Comparison of ENCODE assay signal across 23 cellular contexts in the genomic region with DNA sequence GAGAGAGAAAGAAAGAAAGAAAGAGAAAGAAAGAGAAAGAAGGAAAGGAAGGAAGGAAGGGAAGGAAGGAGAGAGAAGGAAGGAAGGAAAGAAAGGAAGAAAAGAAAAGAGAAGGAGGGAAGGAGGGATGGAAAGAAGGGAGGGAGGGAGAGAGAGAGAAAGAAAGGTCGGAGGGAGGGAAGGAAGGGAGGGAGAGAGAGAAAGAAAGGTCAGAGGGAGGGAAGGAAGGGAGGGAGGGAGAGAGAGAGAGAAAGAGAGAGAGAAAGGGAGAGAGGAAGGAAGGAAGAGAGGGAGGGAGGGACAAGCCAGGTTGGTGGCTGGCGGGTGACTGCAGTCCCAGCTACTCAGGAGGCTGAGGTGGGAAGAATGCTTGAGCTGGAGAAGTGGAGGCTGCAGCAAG. TPM values are rescaled to one million over a fixed set of nuclear protein-coding genes. Genes with fewer than 3 reads are reported as not detected.
A peak's percentile ranks its signal among the peaks of the same experiment; 100 is the strongest.
DNase-seq lines count a peak whose midpoint lies in the region; ATAC-seq, FAIRE-seq and TF ChIP-seq lines count a peak whose summit lies in the region.
"Had no signal": no experiment of that assay in that cellular context is flagged by ENCODE, and none has a peak within 500 bp of the region (broad histone marks: within the 10 kb centered on the region; RNA-seq: fewer than 3 reads in every experiment).

No MANE protein-coding gene starts in this region.

- no peak overlapping the region for H3K14ac ChIP-seq in H1 (ENCODE audit: insufficient read length)

- H3K79me1 ChIP-seq in H1 (ENCODE audit: low read depth, low read length) (no peaks in the 10 kb centered on the region), mesendoderm (ENCODE audit: low read length) (no peaks in the 10 kb centered on the region)

- FAIRE-seq in H1 (lab: Jason Lieb, UNC): no peak
- FAIRE-seq: GM12892, GM18507, HTR-8/SVneo had no signal

- no peak for TF ChIP-seq POLR2A in H1 (IDR thresholded peaks at IDR 0.05; ENCODE audit: control extremely low read depth in 1 of 2, low read depth in 2 of 2, low read length in 2 of 2)

- H4K5ac ChIP-seq in H1 (ENCODE audit: insufficient read length, low read depth, low read length): no peak overlapping the region
- no peak overlapping the region for H4K5ac ChIP-seq in mesendoderm (ENCODE audit: low read length)

- H3K4ac ChIP-seq in H1 (replicated peaks; ENCODE audit: insufficient read length, low read depth, low read length) (no peak overlapping the region), mesendoderm (ENCODE audit: low read depth, low read length) (no peak overlapping the region)

- H3K4me2 ChIP-seq in H1 (ENCODE audit: insufficient read depth in 1 of 2, low read depth in 2 of 2, low read length in 2 of 2) (peak overlapping the region; percentile 47 to 53), mesendoderm (ENCODE audit: low read length) (no peak overlapping the region), SK-N-SH (no peak overlapping the region)

- no peaks in the 10 kb centered on the region for H3K9me3 ChIP-seq in HUES48 (ENCODE audit: control insufficient read depth, insufficient read depth, low read length)
- no peaks in the 10 kb centered on the region for H3K9me3 ChIP-seq in H1 (ENCODE audit: insufficient read depth in 2 of 2, low read depth in 1 of 2, low read length in 1 of 2)
- no peaks in the 10 kb centered on the region for H3K9me3 ChIP-seq in SK-N-SH

- H4K20me1 ChIP-seq in H1 (replicated peaks in 1 of 2; ENCODE audit: control insufficient read depth in 1 of 2, insufficient read depth in 2 of 2, low read length in 2 of 2) (no peaks in the 10 kb centered on the region), SK-N-SH (ENCODE audit: insufficient read depth) (no peaks in the 10 kb centered on the region)

- no peak overlapping the region for H3K4me3 Mint-ChIP-seq in activated naive CD8-positive, alpha-beta T cell treated with anti-CD3 and anti-CD28 coated beads, Interleukin-2, amount 10 ng/mL, durations not matched to agents 7 days and 5 days
- H3K4me3 Mint-ChIP-seq in activated naive CD8-positive, alpha-beta T cell treated with anti-CD3 and anti-CD28 coated beads for 36 hours: no peak overlapping the region
- H3K4me3 Mint-ChIP-seq: B cell had no signal

- H2BK120ac ChIP-seq in H1 (replicated peaks; ENCODE audit: low read depth, low read length) (no peak overlapping the region), mesendoderm (ENCODE audit: low read depth, low read length) (no peak overlapping the region)

- no peak for ATAC-seq in activated naive CD8-positive, alpha-beta T cell treated with anti-CD3 and anti-CD28 coated beads, Interleukin-2, amount 10 ng/mL, durations not matched to agents 7 days and 5 days (ENCODE audit: low read depth)

- peaks cover 14% of the 10 kb centered on the region for H3F3A ChIP-seq in SK-N-SH (replicated peaks; ENCODE audit: insufficient read depth)

- peaks cover 2% of the 10 kb centered on the region; the same call in 1 of the 2 replicates for H3K4me1 ChIP-seq in HUES48 (ENCODE audit: control insufficient read depth, insufficient read depth, low read length)
- no peaks in the 10 kb centered on the region for H3K4me1 ChIP-seq in H1 (replicated peaks in 1 of 4; ENCODE audit: control insufficient read depth in 3 of 4, insufficient read depth in 4 of 4, low read length in 3 of 4)
- no peaks in the 10 kb centered on the region for H3K4me1 ChIP-seq in mesendoderm (ENCODE audit: control insufficient read depth, low read depth, low read length)
- H3K4me1 ChIP-seq in SK-N-SH (ENCODE audit: control insufficient read depth in 1 of 2, insufficient read depth in 2 of 2, low read depth in 1 of 2, low read length in 1 of 2): peaks cover 0 to 12% of the 10 kb centered on the region in 2 experiments; a peak in 2 of 4 replicates
- H3K4me1 ChIP-seq: HAP-1 had no signal

- H3K27me3 ChIP-seq in HUES48 (ENCODE audit: control insufficient read depth, insufficient read depth, low read length) (no peaks in the 10 kb centered on the region), H1 (replicated peaks in 1 of 4; ENCODE audit: control insufficient read depth in 3 of 4, extremely low read depth in 1 of 4, insufficient read depth in 3 of 4, low read length in 3 of 4) (no peaks in the 10 kb centered on the region), mesendoderm (ENCODE audit: insufficient read depth, low read length, poor library complexity) (no peaks in the 10 kb centered on the region), SK-N-SH (ENCODE audit: insufficient read depth) (peaks cover 17% of the 10 kb centered on the region; the same call in 1 of the 2 replicates)

- peak overlapping the region; percentile 36 for H3K27ac Mint-ChIP-seq in activated naive CD8-positive, alpha-beta T cell treated with anti-CD3 and anti-CD28 coated beads, Interleukin-2, amount 10 ng/mL, durations not matched to agents 7 days and 5 days
- no peak overlapping the region for H3K27ac Mint-ChIP-seq in activated naive CD8-positive, alpha-beta T cell treated with anti-CD3 and anti-CD28 coated beads for 36 hours
- H3K27ac Mint-ChIP-seq: B cell; CD4-positive, alpha-beta T cell had no signal

- CTCF ChIA-PET in H1 (lab: Charles Lee; ENCODE audit: partially characterized antibody) (interaction anchor here (0.7 to 1.4 kb wide), 2 partner anchors 18 to 66 kb away, joined by 3 read pairs; no protein-coding TSS in a partner anchor), SK-N-SH (lab: Yijun Ruan, JAX) (no interaction called here)

- H3K9ac ChIP-seq in HUES48 (ENCODE audit: low read depth, low read length): no peak overlapping the region
- H3K9ac ChIP-seq in H1 (replicated peaks in 1 of 4; ENCODE audit: extremely low read depth in 1 of 4, low read depth in 3 of 4, low read length in 3 of 4): no peak overlapping the region
- H3K9ac ChIP-seq in mesendoderm (ENCODE audit: low read length): no peak overlapping the region
- no peak overlapping the region for H3K9ac ChIP-seq in SK-N-SH

- 14 to 90% methylated on average over 1 to 2 of the region's 2 CpGs for WGBS in H1 (ENCODE audit: extremely low coverage in 1 of 2, insufficient coverage in 1 of 2, insufficient read length in 1 of 2, insufficient replicate concordance in 2 of 2, low coverage in 1 of 2, low lambda C conversion rate in 2 of 2, missing lambda C conversion rate in 1 of 2), 2 experiments
- 93% methylated on average over 1 of the region's 2 CpGs for WGBS in mesendoderm (ENCODE audit: extremely low coverage, insufficient coverage, low lambda C conversion rate)
- WGBS in SK-N-SH (ENCODE audit: low lambda C conversion rate): 6% methylated on average over 2 of the region's 2 CpGs

- TF ChIP-seq CTCF in H1 (IDR thresholded peaks at IDR 0.05; ENCODE audit: control extremely low read depth in 1 of 3, insufficient read depth in 1 of 3, low read depth in 1 of 3, low read length in 3 of 3) (no peak), SK-N-SH (IDR thresholded peaks at IDR 0.05) (no peak)

- H3K36me3 ChIP-seq in HUES48 (ENCODE audit: control insufficient read depth, insufficient read depth, low read length) (no peaks in the 10 kb centered on the region), H1 (ENCODE audit: control insufficient read depth in 2 of 4, insufficient read depth in 4 of 4, low read length in 3 of 4) (no peaks in the 10 kb centered on the region; a peak in 1 of 8 replicates), mesendoderm (ENCODE audit: control insufficient read depth, insufficient read depth, low read length) (no peaks in the 10 kb centered on the region), SK-N-SH (replicated peaks in 1 of 2; ENCODE audit: control insufficient read depth in 1 of 2, insufficient read depth in 2 of 2, low read length in 1 of 2) (no peaks in the 10 kb centered on the region)
- H3K36me3 ChIP-seq: HAP-1 had no signal

- H2BK15ac ChIP-seq in H1 (ENCODE audit: low read length) (0 out of 2 replicates have a peak overlapping the region, but pooled peaks have one; percentile 37), mesendoderm (replicated peaks; ENCODE audit: low read depth) (no peak overlapping the region)

- peaks cover 28% of the 10 kb centered on the region for H3K4me1 Mint-ChIP-seq in activated naive CD8-positive, alpha-beta T cell treated with anti-CD3 and anti-CD28 coated beads, Interleukin-2, amount 10 ng/mL, durations not matched to agents 7 days and 5 days
- H3K4me1 Mint-ChIP-seq in activated naive CD8-positive, alpha-beta T cell treated with anti-CD3 and anti-CD28 coated beads for 36 hours: peaks cover 34% of the 10 kb centered on the region

- H3K79me2 ChIP-seq in H1 (ENCODE audit: control insufficient read depth in 1 of 2, insufficient read depth in 2 of 2, low read length in 2 of 2) (no peaks in the 10 kb centered on the region), mesendoderm (ENCODE audit: control insufficient read depth, insufficient read depth, low read length) (no peaks in the 10 kb centered on the region), SK-N-SH (ENCODE audit: insufficient read depth) (no peaks in the 10 kb centered on the region)

- DNase-seq in activated naive CD8-positive, alpha-beta T cell treated with anti-CD3 and anti-CD28 coated beads, Interleukin-2, amount 10 ng/mL, durations not matched to agents 7 days and 5 days: no peak
- DNase-seq in activated naive CD8-positive, alpha-beta T cell treated with anti-CD3 and anti-CD28 coated beads for 36 hours: no peak
- DNase-seq in H1 (ENCODE audit: low read depth in 1 of 2, low spot score in 2 of 2) (no peak), mesendoderm (peak; percentile 45), SK-N-SH (no peak), iPS-NIHi11 (ENCODE audit: low spot score) (no peak), SHP77 (lab: John Stamatoyannopoulos, UW) (no peak)
- DNase-seq: 8988T; CD4-positive, alpha-beta T cell; KG1; MV-4-11; NCI-H1694 treated with DMSO at 0.1 percent for 48 hours; NCI-H2227 treated with DMSO at 0.1 percent for 48 hours; NCI-H510A treated with DMSO at 0.1 percent for 48 hours; NCI-H774; OCI-M1; SIG-M5 had no signal

- H3K27ac ChIP-seq in HUES48 (ENCODE audit: low read depth, low read length) (no peak overlapping the region), H1 (ENCODE audit: low read depth, low read length) (no peak overlapping the region), mesendoderm (ENCODE audit: low read depth, low read length) (no peak overlapping the region), SK-N-SH (ENCODE audit: low read depth in 2 of 2, low read length in 1 of 2) (no peak overlapping the region)

- H3K23ac ChIP-seq in H1 (ENCODE audit: insufficient read length): no peak overlapping the region
- no peak overlapping the region for H3K23ac ChIP-seq in mesendoderm (ENCODE audit: low read length)

- peaks cover 1% of the 10 kb centered on the region; the same call in 1 of the 2 replicates for H3K23me2 ChIP-seq in H1 (ENCODE audit: low read depth, low read length)

- no peaks in the 10 kb centered on the region for H3K9me2 ChIP-seq in SK-N-SH

- POLR2A ChIA-PET in activated naive CD8-positive, alpha-beta T cell treated with anti-CD3 and anti-CD28 coated beads, Interleukin-2, amount 10 ng/mL, durations not matched to agents 7 days and 5 days (lab: Charles Lee): no interaction called here
- POLR2A ChIA-PET in H1 (lab: Charles Lee; ENCODE audit: partially characterized antibody): interaction anchor here (0.7 kb wide), 1 partner anchor 121 kb away, joined by 3 read pairs; no protein-coding TSS in a partner anchor
- POLR2A ChIA-PET in SK-N-SH (lab: Yijun Ruan, JAX): no interaction called here

- H4K8ac ChIP-seq in H1 (ENCODE audit: extremely low read depth, insufficient read depth, low read length) (no peak overlapping the region; the same call in 1 of the 2 replicates), mesendoderm (ENCODE audit: low read depth, low read length) (no peak overlapping the region)

- H3K27me3 Mint-ChIP-seq in activated naive CD8-positive, alpha-beta T cell treated with anti-CD3 and anti-CD28 coated beads, Interleukin-2, amount 10 ng/mL, durations not matched to agents 7 days and 5 days: peaks cover 54% of the 10 kb centered on the region
- H3K27me3 Mint-ChIP-seq in activated naive CD8-positive, alpha-beta T cell treated with anti-CD3 and anti-CD28 coated beads for 36 hours: peaks cover 62% of the 10 kb centered on the region

- H2AK5ac ChIP-seq in H1 (ENCODE audit: low read depth, low read length) (no peak overlapping the region), mesendoderm (ENCODE audit: low read length) (no peak overlapping the region)

- no peak overlapping the region; the same call in 1 of the 2 replicates for H2BK12ac ChIP-seq in H1 (ENCODE audit: low read depth, low read length)

- no peak overlapping the region for H3K18ac ChIP-seq in H1 (ENCODE audit: extremely low read depth, low read length)
- H3K18ac ChIP-seq in mesendoderm (ENCODE audit: low read length): no peak overlapping the region

- H2BK20ac ChIP-seq in H1 (ENCODE audit: low read length): no peak overlapping the region

- no peak overlapping the region for H2BK5ac ChIP-seq in H1 (ENCODE audit: low read depth, low read length)
- no peak overlapping the region for H2BK5ac ChIP-seq in mesendoderm (ENCODE audit: low read length)

- H3K4me3 ChIP-seq in HUES48 (ENCODE audit: low read depth, low read length) (peak overlapping the region; percentile 57), H1 (ENCODE audit: extremely low read depth in 1 of 4, insufficient read depth in 2 of 4, low read depth in 3 of 4, low read length in 4 of 4) (peak overlapping the region; percentile 18 to 51 (median 28); a peak in 4 of 8 replicates), mesendoderm (ENCODE audit: low read length) (no peak overlapping the region), SK-N-SH (ENCODE audit: low read depth in 2 of 2, low read length in 1 of 2) (no peak overlapping the region)
- H3K4me3 ChIP-seq: HAP-1 had no signal

- H4K91ac ChIP-seq in H1 (replicated peaks; ENCODE audit: insufficient read length, low read length): no peak overlapping the region

- TF ChIP-seq EP300 in H1 (IDR thresholded peaks at IDR 0.05; ENCODE audit: borderline replicate concordance in 1 of 2, low read depth in 2 of 2, low read length in 2 of 2) (no peak), SK-N-SH (IDR thresholded peaks at IDR 0.05; ENCODE audit: borderline replicate concordance in 1 of 2, low read depth in 1 of 2, low read length in 1 of 2) (no peak)

- 0 out of 2 replicates have a peak overlapping the region, but pooled peaks have one; percentile 59 for H2AFZ ChIP-seq in H1 (ENCODE audit: low read length)
- H2AFZ ChIP-seq in SK-N-SH (ENCODE audit: low read depth): no peak overlapping the region

- peaks cover 3% of the 10 kb centered on the region for H3K9me3 Mint-ChIP-seq in activated naive CD8-positive, alpha-beta T cell treated with anti-CD3 and anti-CD28 coated beads, Interleukin-2, amount 10 ng/mL, durations not matched to agents 7 days and 5 days
- H3K9me3 Mint-ChIP-seq in activated naive CD8-positive, alpha-beta T cell treated with anti-CD3 and anti-CD28 coated beads for 36 hours: peaks cover 7% of the 10 kb centered on the region

- H3K56ac ChIP-seq in H1 (replicated peaks; ENCODE audit: insufficient read length, low read depth, low read length): no peak overlapping the region
- H3K56ac ChIP-seq in mesendoderm (ENCODE audit: low read length): peak overlapping the region; percentile 38

- peaks cover 1% of the 10 kb centered on the region for H3K36me3 Mint-ChIP-seq in activated naive CD8-positive, alpha-beta T cell treated with anti-CD3 and anti-CD28 coated beads, Interleukin-2, amount 10 ng/mL, durations not matched to agents 7 days and 5 days
- H3K36me3 Mint-ChIP-seq in activated naive CD8-positive, alpha-beta T cell treated with anti-CD3 and anti-CD28 coated beads for 36 hours: peaks cover 5% of the 10 kb centered on the region

- TF ChIP-seq RAD21 in H1 (IDR thresholded peaks at IDR 0.05 in 1 of 2, conservative IDR thresholded peaks at IDR 0.05 in 1 of 2; ENCODE audit: low read depth in 2 of 2, low read length in 2 of 2) (no peak), SK-N-SH (IDR thresholded peaks at IDR 0.05; ENCODE audit: low read length) (no peak)

RNA-seq across cellular contexts. Expression of a gene that starts 27.3 kb away (rescaled TPM):
- total RNA-seq in activated naive CD8-positive, alpha-beta T cell treated with anti-CD3 and anti-CD28 coated beads, Interleukin-2, amount 10 ng/mL, durations not matched to agents 7 days and 5 days: 10 to 100 TPM; 13.1 to 14.1 TPM
- 1 to 10 TPM; 8.5 to 8.9 TPM for total RNA-seq in activated naive CD8-positive, alpha-beta T cell treated with anti-CD3 and anti-CD28 coated beads for 36 hours
- 11.7 and 12.3 TPM in 2 replicates for total RNA-seq in H1 (2021; fragmentation: NEBNext Ultra II Directional; extraction: Animal tissue kit (Norgen Biotek cat#: 25700))
- polyA plus RNA-seq in H1 (2011; rRNA removed): 1.1 and 1.9 TPM in 2 replicates
- polyA plus RNA-seq in H1 (2011; cell fraction: cytosol; rRNA removed): 2.4 TPM
- polyA plus RNA-seq in H1 (2011; cell fraction: nucleus; rRNA removed): 1.1 TPM
- 3.1 to 5.6 TPM (median 3.5 TPM) in 4 replicates for polyA plus RNA-seq in H1 (2012, experiment 1 of 2)
- polyA plus RNA-seq in H1 (2012, experiment 2 of 2): 0.35 TPM
- polyA plus RNA-seq in H1 (2013, experiment 1 of 2): 8.5 TPM
- polyA plus RNA-seq in H1 (2013, experiment 2 of 2): 8.1 TPM
- polyA minus RNA-seq in H1 (2011; rRNA and poly(A)+ RNA removed): 6.3 and 7.7 TPM in 2 replicates
- polyA minus RNA-seq in H1 (2011; cell fraction: cytosol; rRNA and poly(A)+ RNA removed): 5.1 TPM
- polyA minus RNA-seq in H1 (2011; cell fraction: nucleus; rRNA and poly(A)+ RNA removed): 11.6 TPM
- 10.0 TPM for polyA plus RNA-seq in mesendoderm (2013, experiment 1 of 2)
- 10.3 TPM for polyA plus RNA-seq in mesendoderm (2013, experiment 2 of 2)
- polyA plus RNA-seq in SK-N-SH (2012; rRNA removed): 1.6 and 2.3 TPM in 2 replicates
- 2.5 and 2.7 TPM in 2 replicates for polyA plus RNA-seq in SK-N-SH (2012; cell fraction: cytosol; rRNA removed)
- polyA plus RNA-seq in SK-N-SH (2012; cell fraction: nucleus; rRNA removed): 1.0 and 2.5 TPM in 2 replicates

Comparison
In these comparisons a context has a peak if more than half of its experiments do, and no peak if none do; other contexts are left out.
1. H3K4me3 ChIP-seq: peak in HUES48 (single experiment) and H1 (4 of 4); none in mesendoderm (single experiment) and SK-N-SH (0 of 2).
2. H3K4me2 ChIP-seq: peak in H1 (2 of 2); none in mesendoderm (single experiment) and SK-N-SH (single experiment).